In the genomic region with DNA sequence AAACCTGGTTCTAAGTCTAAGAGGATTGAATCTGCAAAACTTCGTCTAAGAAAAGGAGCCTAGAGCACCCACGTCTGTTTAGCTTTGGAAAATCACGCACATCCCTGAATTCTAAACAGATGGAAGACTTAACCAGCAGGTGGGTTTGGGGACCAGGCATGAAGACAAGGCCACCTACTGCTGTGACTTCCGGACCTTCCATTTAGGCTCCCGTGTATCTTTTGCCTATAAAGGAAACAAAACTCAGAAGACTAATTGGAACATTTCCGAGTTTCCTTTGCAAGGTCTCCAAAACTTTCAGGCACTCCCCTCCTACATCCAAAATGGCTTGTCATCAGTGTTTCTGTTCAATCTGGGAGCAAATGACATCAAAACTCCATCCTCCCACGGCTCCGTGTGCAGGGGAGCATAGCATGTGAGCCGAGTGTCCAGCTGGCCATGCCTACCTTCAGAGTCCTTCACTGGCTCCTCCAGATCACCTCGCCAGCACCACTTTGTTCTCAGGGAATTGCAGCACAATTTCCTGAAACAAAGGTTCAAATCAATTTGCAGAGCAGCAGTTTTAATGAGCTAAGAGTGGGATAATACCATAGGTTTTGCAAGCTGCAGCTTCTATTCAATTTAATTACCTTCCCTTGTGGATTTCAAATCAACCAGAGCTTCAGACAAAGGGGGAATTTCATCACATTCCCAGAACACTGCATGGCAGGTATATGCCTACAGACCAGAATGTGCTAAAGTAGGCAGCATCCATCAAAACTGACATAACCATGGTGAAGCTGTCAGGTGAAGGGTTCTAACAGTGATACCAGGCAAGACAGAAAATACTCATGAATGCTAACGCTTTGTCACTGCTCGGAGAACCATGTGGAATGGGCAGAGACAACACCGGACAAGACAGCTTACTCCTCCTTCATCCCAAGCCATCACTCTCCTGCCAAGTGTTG, we compare ENCODE assay signal across 1 cellular context.
TF ChIP-seq lines count a peak whose summit lies in the region.

No MANE protein-coding gene starts in this region.

TF ChIP-seq in H1, 55 proteins besides CTCF, POLR2A, EP300 and RAD21:
- TF ChIP-seq SP2 (IDR thresholded peaks at IDR 0.05; ENCODE audit: low read length) (no peak), POLR2AphosphoS5 (IDR thresholded peaks at IDR 0.05; ENCODE audit: low read depth, low read length) (0 out of 2 replicates have a peak, but pooled peaks have one; percentile 9), BRCA1 (IDR thresholded peaks at IDR 0.05; ENCODE audit: low read depth, low read length) (no peak), RFX5 (IDR thresholded peaks at IDR 0.05; ENCODE audit: borderline replicate concordance, low read depth, low read length) (no peak), TAF7 (optimal IDR thresholded peaks at IDR 0.05; ENCODE audit: borderline replicate concordance, low read depth, low read length) (no peak)
- TF ChIP-seq, protein P1, sequence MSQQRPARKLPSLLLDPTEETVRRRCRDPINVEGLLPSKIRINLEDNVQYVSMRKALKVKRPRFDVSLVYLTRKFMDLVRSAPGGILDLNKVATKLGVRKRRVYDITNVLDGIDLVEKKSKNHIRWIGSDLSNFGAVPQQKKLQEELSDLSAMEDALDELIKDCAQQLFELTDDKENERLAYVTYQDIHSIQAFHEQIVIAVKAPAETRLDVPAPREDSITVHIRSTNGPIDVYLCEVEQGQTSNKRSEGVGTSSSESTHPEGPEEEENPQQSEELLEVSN (IDR thresholded peaks at IDR 0.05) = no peak
